Comparison of ENCODE assay signal across 8 cellular contexts in genomic region chr19:18304194-18304495, GRCh38. TPM values are rescaled to one million over a fixed set of nuclear protein-coding genes. Genes with fewer than 3 reads are reported as not detected.
DNase-seq lines count a peak whose midpoint lies in the region; ATAC-seq, FAIRE-seq and TF ChIP-seq lines count a peak whose summit lies in the region.

No MANE protein-coding gene starts in this region.

- TF ChIP-seq CTCF in hepatocyte (IDR thresholded peaks at IDR 0.05; ENCODE audit: poor library complexity) = no peak

- DNase-seq in activated CD4-positive, alpha-beta T cell treated with anti-CD3 and anti-CD28 coated beads, Interleukin-2, amount 10 ng/mL, durations not matched to agents 7 days and 5 days = no peak
- DNase-seq in activated CD4-positive, alpha-beta T cell treated with anti-CD3 and anti-CD28 coated beads for 48 hours = no peak
- DNase-seq in activated T-cell treated with anti-CD3 and anti-CD28 coated beads, Interleukin-2, amount 50 U/mL, for 24 hours = peak; percentile 68
- DNase-seq in hepatocyte (ENCODE audit: low spot score) (no peak), H54 (ENCODE audit: insufficient read length, low spot score) (no peak), NCI-H2081 (lab: John Stamatoyannopoulos, UW) (no peak), NCI-H524 treated with DMSO at 0.1 percent for 48 hours (lab: John Stamatoyannopoulos, UW) (no peak)
- no peak for DNase-seq in stimulated activated naive CD8-positive, alpha-beta T cell treated with anti-CD3 and anti-CD28 coated beads, Interleukin-15, amount 100 ng/mL, for 72 hours

- peaks cover 25% of the 10 kb centered on the region for H3K4me1 ChIP-seq in hepatocyte (ENCODE audit: insufficient read depth)

- H3K27ac Mint-ChIP-seq in activated CD4-positive, alpha-beta T cell treated with anti-CD3 and anti-CD28 coated beads, Interleukin-2, amount 10 ng/mL, durations not matched to agents 7 days and 5 days = peak overlapping the region; percentile 93
- H3K27ac Mint-ChIP-seq in activated T-cell treated with anti-CD3 and anti-CD28 coated beads, Interleukin-2, amount 50 U/mL, for 24 hours = peak overlapping the region; percentile 100
- peak overlapping the region; percentile 92 to 96 for H3K27ac Mint-ChIP-seq in stimulated activated naive CD8-positive, alpha-beta T cell treated with anti-CD3 and anti-CD28 coated beads, Interleukin-15, amount 100 ng/mL, for 72 hours

- H2AFZ ChIP-seq in hepatocyte = no peak overlapping the region

- peaks cover 50% of the 10 kb centered on the region for H3K4me1 Mint-ChIP-seq in activated CD4-positive, alpha-beta T cell treated with anti-CD3 and anti-CD28 coated beads, Interleukin-2, amount 10 ng/mL, durations not matched to agents 7 days and 5 days
- peaks cover 63% of the 10 kb centered on the region for H3K4me1 Mint-ChIP-seq in activated T-cell treated with anti-CD3 and anti-CD28 coated beads, Interleukin-2, amount 50 U/mL, for 24 hours (ENCODE audit: low read depth)
- H3K4me1 Mint-ChIP-seq in stimulated activated naive CD8-positive, alpha-beta T cell treated with anti-CD3 and anti-CD28 coated beads, Interleukin-15, amount 100 ng/mL, for 72 hours = peaks cover 65% of the 10 kb centered on the region

- H3K4me3 Mint-ChIP-seq in activated CD4-positive, alpha-beta T cell treated with anti-CD3 and anti-CD28 coated beads, Interleukin-2, amount 10 ng/mL, durations not matched to agents 7 days and 5 days = peak overlapping the region; percentile 98
- H3K4me3 Mint-ChIP-seq in activated T-cell treated with anti-CD3 and anti-CD28 coated beads, Interleukin-2, amount 50 U/mL, for 24 hours = peak overlapping the region; percentile 86
- peak overlapping the region; percentile 85 to 92 for H3K4me3 Mint-ChIP-seq in stimulated activated naive CD8-positive, alpha-beta T cell treated with anti-CD3 and anti-CD28 coated beads, Interleukin-15, amount 100 ng/mL, for 72 hours

- no peaks in the 10 kb centered on the region for H4K20me1 ChIP-seq in hepatocyte (ENCODE audit: insufficient read depth, poor library complexity, severe bottlenecking)

- peak overlapping the region; percentile 69 for H3K4me2 ChIP-seq in hepatocyte

- H3K36me3 Mint-ChIP-seq in activated CD4-positive, alpha-beta T cell treated with anti-CD3 and anti-CD28 coated beads, Interleukin-2, amount 10 ng/mL, durations not matched to agents 7 days and 5 days (ENCODE audit: low read depth) = peaks cover 33% of the 10 kb centered on the region
- peaks cover 49% of the 10 kb centered on the region for H3K36me3 Mint-ChIP-seq in activated T-cell treated with anti-CD3 and anti-CD28 coated beads, Interleukin-2, amount 50 U/mL, for 24 hours (ENCODE audit: low read depth)

- no peaks in the 10 kb centered on the region for H3K79me2 ChIP-seq in hepatocyte

- no peak for FAIRE-seq in H54 (lab: Jason Lieb, UNC)

- H3K27me3 Mint-ChIP-seq in activated CD4-positive, alpha-beta T cell treated with anti-CD3 and anti-CD28 coated beads, Interleukin-2, amount 10 ng/mL, durations not matched to agents 7 days and 5 days = no peaks in the 10 kb centered on the region
- H3K27me3 Mint-ChIP-seq in activated T-cell treated with anti-CD3 and anti-CD28 coated beads, Interleukin-2, amount 50 U/mL, for 24 hours = no peaks in the 10 kb centered on the region
- H3K27me3 Mint-ChIP-seq in stimulated activated naive CD8-positive, alpha-beta T cell treated with anti-CD3 and anti-CD28 coated beads, Interleukin-15, amount 100 ng/mL, for 72 hours = no peaks in the 10 kb centered on the region

- H3K27ac ChIP-seq in hepatocyte = peak overlapping the region; percentile 99

- CTCF ChIA-PET in activated CD4-positive, alpha-beta T cell treated with anti-CD3 and anti-CD28 coated beads, Interleukin-2, amount 10 ng/mL, durations not matched to agents 7 days and 5 days (lab: Charles Lee) = interaction anchor here (1.0 to 7.8 kb wide), 10 partner anchors 12 to 53 kb away, joined by 3 to 98 read pairs (median 6); partner anchors contain the start of genes JUND and LSM4

- no peak for TF ChIP-seq POLR2A in H54 (IDR thresholded peaks at IDR 0.05; ENCODE audit: low read depth, low read length)

- POLR2A ChIA-PET in activated CD4-positive, alpha-beta T cell treated with anti-CD3 and anti-CD28 coated beads, Interleukin-2, amount 10 ng/mL, durations not matched to agents 7 days and 5 days (lab: Charles Lee) = interaction anchor here (1.8 to 4.5 kb wide), 3 partner anchors 11 to 24 kb away, joined by 9 to 128 read pairs (median 11); partner anchors contain the start of gene JUND

- H3K4me3 ChIP-seq in hepatocyte = no peak overlapping the region

- 16% methylated on average over 2 of the region's 2 CpGs for WGBS in hepatocyte (ENCODE audit: low lambda C conversion rate, missing lambda C conversion rate)

- no peaks in the 10 kb centered on the region for H3K9me3 ChIP-seq in hepatocyte (ENCODE audit: low read depth)

- H3K9me3 Mint-ChIP-seq in activated CD4-positive, alpha-beta T cell treated with anti-CD3 and anti-CD28 coated beads, Interleukin-2, amount 10 ng/mL, durations not matched to agents 7 days and 5 days = no peaks in the 10 kb centered on the region
- H3K9me3 Mint-ChIP-seq in activated T-cell treated with anti-CD3 and anti-CD28 coated beads, Interleukin-2, amount 50 U/mL, for 24 hours = no peaks in the 10 kb centered on the region
- H3K9me3 Mint-ChIP-seq in stimulated activated naive CD8-positive, alpha-beta T cell treated with anti-CD3 and anti-CD28 coated beads, Interleukin-15, amount 100 ng/mL, for 72 hours = peaks cover 0 to 7% of the 10 kb centered on the region in 2 donors

- H3K36me3 ChIP-seq in hepatocyte (replicated peaks; ENCODE audit: insufficient read depth, low read depth) = no peaks in the 10 kb centered on the region

- no peaks in the 10 kb centered on the region for H3K27me3 ChIP-seq in hepatocyte

- ATAC-seq in stimulated activated naive CD8-positive, alpha-beta T cell treated with anti-CD3 and anti-CD28 coated beads, Interleukin-15, amount 100 ng/mL, for 72 hours = no peak

- H3K9me2 ChIP-seq in hepatocyte (replicated peaks; ENCODE audit: insufficient read depth) = no peaks in the 10 kb centered on the region

RNA-seq across cellular contexts. Expression of gene LSM4, which starts 18.7 kb away (rescaled TPM):
- total RNA-seq in activated CD4-positive, alpha-beta T cell treated with anti-CD3 and anti-CD28 coated beads, Interleukin-2, amount 10 ng/mL, durations not matched to agents 7 days and 5 days = 100 to 1,000 TPM; 156 to 181 TPM
- 185 and 202 TPM in 2 replicates for total RNA-seq in hepatocyte
- 218 and 226 TPM in 2 replicates for polyA plus RNA-seq in hepatocyte

RNA-seq across cellular contexts. Expression of gene JUND, which starts 22.7 kb away (rescaled TPM):
- total RNA-seq in activated CD4-positive, alpha-beta T cell treated with anti-CD3 and anti-CD28 coated beads, Interleukin-2, amount 10 ng/mL, durations not matched to agents 7 days and 5 days = 100 to 1,000 TPM; 343 to 347 TPM
- total RNA-seq in hepatocyte = 307 and 379 TPM in 2 replicates
- 698 and 768 TPM in 2 replicates for polyA plus RNA-seq in hepatocyte

RNA-seq across cellular contexts. Expression of gene IQCN, which starts 29.9 kb away (rescaled TPM):
- 1 to 10 TPM; 6.3 to 7.2 TPM for total RNA-seq in activated CD4-positive, alpha-beta T cell treated with anti-CD3 and anti-CD28 coated beads, Interleukin-2, amount 10 ng/mL, durations not matched to agents 7 days and 5 days
- 3.7 and 3.9 TPM in 2 replicates for total RNA-seq in hepatocyte
- 1.5 and 2.3 TPM in 2 replicates for polyA plus RNA-seq in hepatocyte

RNA-seq across cellular contexts. Expression of gene PGPEP1, which starts 36.3 kb away (rescaled TPM):
- total RNA-seq in activated CD4-positive, alpha-beta T cell treated with anti-CD3 and anti-CD28 coated beads, Interleukin-2, amount 10 ng/mL, durations not matched to agents 7 days and 5 days = 10 to 100 TPM; 24.1 to 24.8 TPM
- total RNA-seq in hepatocyte = 35.0 and 36.1 TPM in 2 replicates
- polyA plus RNA-seq in hepatocyte = 24.8 and 26.8 TPM in 2 replicates
